8 cellular contexts compared by ENCODE assay signal in the genomic region with DNA sequence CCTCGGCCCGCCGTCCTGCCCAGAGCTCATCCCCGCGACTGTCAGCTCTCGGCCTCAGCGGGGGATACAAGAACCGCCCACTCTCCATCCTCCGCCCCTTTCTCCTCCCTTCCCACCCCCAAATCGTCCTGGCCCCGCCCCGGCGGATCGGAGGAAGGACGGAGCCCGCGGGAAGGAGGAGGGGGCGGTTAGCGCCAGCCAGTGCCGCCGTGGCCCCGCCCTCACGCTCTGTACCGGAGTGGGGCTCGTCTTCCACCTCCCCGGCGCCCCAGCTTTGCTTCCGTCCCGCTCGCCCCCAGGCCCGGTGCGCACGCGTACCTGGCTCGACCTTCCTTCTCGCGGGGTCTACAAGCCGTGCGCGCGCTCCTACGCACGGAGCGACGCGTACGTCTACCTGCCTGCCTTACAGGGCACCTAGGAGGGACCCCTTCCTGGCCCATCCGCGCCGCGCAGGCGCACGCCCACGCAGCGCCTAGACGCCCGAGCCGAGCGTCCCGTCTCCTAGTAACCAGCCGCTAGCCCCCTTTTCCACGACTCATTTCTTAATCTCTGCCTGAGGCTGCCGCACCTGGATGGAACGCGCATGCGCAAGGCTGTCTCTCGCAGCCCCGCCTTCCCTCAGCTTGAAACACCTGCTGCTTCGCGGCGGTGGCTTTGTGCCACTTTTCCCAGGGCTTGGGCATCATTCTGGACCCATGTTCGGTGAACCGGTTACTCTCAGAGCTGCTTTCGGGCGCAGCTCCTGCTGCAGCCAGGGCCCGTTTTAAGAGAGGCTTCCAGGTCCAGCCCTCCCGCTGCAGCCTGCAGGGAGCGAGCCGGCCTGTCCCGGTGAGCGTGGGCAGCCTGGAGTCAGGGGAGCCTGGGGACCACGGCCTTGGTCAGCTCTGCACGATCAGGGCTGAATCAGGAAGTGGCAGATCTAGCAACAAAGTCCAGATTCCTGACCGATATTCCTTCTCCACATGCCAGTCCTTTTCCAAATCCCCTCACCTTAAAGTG. TPM values are rescaled to one million over a fixed set of nuclear protein-coding genes. Genes with fewer than 3 reads are reported as not detected.
A peak's percentile ranks its signal among the peaks of the same experiment; 100 is the strongest.
DNase-seq lines count a peak whose midpoint lies in the region; ATAC-seq and TF ChIP-seq lines count a peak whose summit lies in the region.

A gene with protein sequence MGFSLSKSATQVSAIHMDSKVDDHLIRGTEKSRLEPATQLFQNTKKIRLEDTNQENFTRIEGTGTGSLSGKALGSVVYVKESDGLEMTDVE (plus strand): TSS at position 598 of the 999 bp plus-strand sequence. CDS start 8,852 bp downstream, outside the sequence.

- no peaks in the 10 kb centered on the region for H3K9me3 Mint-ChIP-seq in activated CD4-positive, alpha-beta T cell treated with anti-CD3 and anti-CD28 coated beads, Interleukin-2, amount 10 ng/mL, durations not matched to agents 24 days and 14 days

- intact Hi-C loops in activated CD4-positive, alpha-beta T cell treated with anti-CD3 and anti-CD28 coated beads, Interleukin-2, amount 10 ng/mL, durations not matched to agents 24 days and 14 days (cut with micrococcal nuclease), result loop anchor here (1.0 to 2.0 kb wide), 4 partner anchors 13 to 349 kb away; a partner anchor contains a TSS

- H3K4me2 ChIP-seq in BLaER1 treated with 17β-estradiol and CSF1 and Interleukin-3, amounts not matched to agents 10 nM and 100 nM, result peak within 1 kb of the TSS; percentile 79 to 96 (median 92)

- no peak for TF ChIP-seq CTCF in coronary artery (IDR thresholded peaks at IDR 0.05)

- H3K4me1 ChIP-seq in BLaER1 treated with 17β-estradiol and CSF1 and Interleukin-3, amounts not matched to agents 10 nM and 100 nM, result peaks cover 7 to 18% (median 14%) of the 10 kb centered on the region in 10 experiments; a peak in 17 of 20 replicates

- peak within 1 kb of the TSS; percentile 91 for H3K27ac Mint-ChIP-seq in activated CD4-positive, alpha-beta T cell treated with anti-CD3 and anti-CD28 coated beads, Interleukin-2, amount 10 ng/mL, durations not matched to agents 24 days and 14 days

- H3K27me3 Mint-ChIP-seq in activated CD4-positive, alpha-beta T cell treated with anti-CD3 and anti-CD28 coated beads, Interleukin-2, amount 10 ng/mL, durations not matched to agents 24 days and 14 days, result peaks cover 29% of the 10 kb centered on the region

- H3K36me3 Mint-ChIP-seq in activated CD4-positive, alpha-beta T cell treated with anti-CD3 and anti-CD28 coated beads, Interleukin-2, amount 10 ng/mL, durations not matched to agents 24 days and 14 days (ENCODE audit: low read depth), result no peaks in the 10 kb centered on the region

- peak within 1 kb of the TSS; percentile 78 to 95 (median 85) for H3K4me3 ChIP-seq in BLaER1 treated with 17β-estradiol and CSF1 and Interleukin-3, amounts not matched to agents 10 nM and 100 nM
- H3K4me3 ChIP-seq in coronary artery, result peak within 1 kb of the TSS; percentile 100

- peak; percentile 96 to 98 for DNase-seq in NCI-H526 (lab: John Stamatoyannopoulos, UW)
- DNase-seq in activated CD4-positive, alpha-beta T cell treated with anti-CD3 and anti-CD28 coated beads, Interleukin-2, amount 10 ng/mL, durations not matched to agents 24 days and 14 days, result peak; percentile 98
- peak; percentile 93 for DNase-seq in coronary artery (ENCODE audit: low spot score)
- DNase-seq in left kidney (ENCODE audit: low read depth, low spot score), result peak; percentile 98
- DNase-seq in stimulated activated CD4-positive, alpha-beta T cell treated with anti-CD3 and anti-CD28 coated beads, Interleukin-1b, Interleukin-23, amount 100 ng/mL, for 48 hours, result peak; percentile 97

- H4K20me1 ChIP-seq in BLaER1 treated with 17β-estradiol and CSF1 and Interleukin-3, amounts not matched to agents 10 nM and 100 nM, result peaks cover 0 to 4% (median 0%) of the 10 kb centered on the region in 11 experiments; a peak in 2 of 22 replicates

- H3K9me3 ChIP-seq in BLaER1 treated with 17β-estradiol and CSF1 and Interleukin-3, amounts not matched to agents 10 nM and 100 nM (replicated peaks in 1 of 11), result no peaks in the 10 kb centered on the region

- peak within 1 kb of the TSS; percentile 95 for H3K4me3 Mint-ChIP-seq in activated CD4-positive, alpha-beta T cell treated with anti-CD3 and anti-CD28 coated beads, Interleukin-2, amount 10 ng/mL, durations not matched to agents 24 days and 14 days

- H3K36me3 ChIP-seq in BLaER1 treated with 17β-estradiol and CSF1 and Interleukin-3, amounts not matched to agents 10 nM and 100 nM, result no peaks in the 10 kb centered on the region

- H3K4me1 Mint-ChIP-seq in activated CD4-positive, alpha-beta T cell treated with anti-CD3 and anti-CD28 coated beads, Interleukin-2, amount 10 ng/mL, durations not matched to agents 24 days and 14 days, result peaks cover 22% of the 10 kb centered on the region

- H3K27ac ChIP-seq in BLaER1 treated with 17β-estradiol and CSF1 and Interleukin-3, amounts not matched to agents 10 nM and 100 nM, result peak within 1 kb of the TSS; percentile 23 to 69 (median 60); a peak in 19 of 22 replicates
- peak within 1 kb of the TSS; percentile 61 to 92 for H3K27ac ChIP-seq in coronary artery

- H3K27me3 ChIP-seq in BLaER1 treated with 17β-estradiol and CSF1 and Interleukin-3, amounts not matched to agents 10 nM and 100 nM, result peaks cover 0 to 24% (median 16%) of the 10 kb centered on the region in 11 experiments; a peak in 13 of 22 replicates

- ATAC-seq in GM19372 (IDR thresholded peaks at IDR 0.05; ENCODE audit: low read depth, unreplicated experiment), result peak; percentile 88
- ATAC-seq in HG03520 (IDR thresholded peaks at IDR 0.05; ENCODE audit: unreplicated experiment), result peak; percentile 87

- peak within 1 kb of the TSS; percentile 64 to 82 (median 77) for H3K9ac ChIP-seq in BLaER1 treated with 17β-estradiol and CSF1 and Interleukin-3, amounts not matched to agents 10 nM and 100 nM

RNA-seq across cellular contexts. Expression of the gene that starts here (rescaled TPM):
- 0.26 and 0.40 TPM in 2 replicates for total RNA-seq in activated CD4-positive, alpha-beta T cell treated with anti-CD3 and anti-CD28 coated beads, Interleukin-2, amount 10 ng/mL, durations not matched to agents 24 days and 14 days

Comparison
In these comparisons a context has a peak if more than half of its experiments do, and no peak if none do; other contexts are left out.
1. Peak in every context shown above with its lines: DNase-seq, ATAC-seq, H3K4me3 ChIP-seq and H3K27ac ChIP-seq.
2. Peak in DNase-seq in activated CD4-positive, alpha-beta T cell treated with anti-CD3 and anti-CD28 coated beads, Interleukin-2, amount 10 ng/mL, durations not matched to agents 24 days and 14 days; RNA of the gene not detected or under 1 TPM.